Comparison of ENCODE assay signal across 26 cellular contexts in the genomic region with DNA sequence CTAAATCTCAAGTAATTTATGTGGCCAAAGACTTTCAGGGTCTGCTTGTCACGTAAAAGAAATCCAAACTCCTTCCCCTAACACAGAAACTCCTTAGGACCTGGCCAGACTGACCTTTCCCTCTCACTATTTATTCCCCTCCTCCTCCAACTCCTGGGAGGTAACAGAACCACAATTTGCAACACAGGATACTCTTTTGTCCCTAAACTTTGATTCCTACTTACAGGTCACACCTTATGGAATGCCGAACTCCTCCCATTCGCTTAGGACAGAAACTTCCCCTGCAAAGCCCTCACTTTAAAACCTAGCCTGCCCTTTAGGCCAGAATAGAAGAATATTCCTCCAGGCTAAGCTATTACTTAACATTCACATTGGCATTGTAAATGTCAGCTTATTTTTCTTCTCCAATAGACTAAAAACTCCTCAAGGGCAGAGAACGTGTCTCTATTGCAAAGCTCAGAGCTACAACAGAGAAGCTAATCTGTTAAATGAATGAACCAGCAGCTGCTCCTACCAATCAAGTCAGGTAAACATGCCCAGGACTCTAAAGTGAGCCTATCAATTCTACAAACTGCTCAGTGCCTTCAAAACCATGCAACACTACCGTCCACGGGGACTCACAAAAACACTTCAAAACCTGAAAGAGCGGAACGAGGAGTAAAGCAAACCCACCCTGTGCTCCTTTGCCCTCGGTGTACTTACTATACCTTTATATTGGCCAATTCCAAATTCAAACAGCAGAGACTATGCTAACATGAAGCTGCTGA. TPM values are rescaled to one million over a fixed set of nuclear protein-coding genes. Genes with fewer than 3 reads are reported as not detected.
A peak's percentile ranks its signal among the peaks of the same experiment; 100 is the strongest.
DNase-seq lines count a peak whose midpoint lies in the region; ATAC-seq, FAIRE-seq and TF ChIP-seq lines count a peak whose summit lies in the region.
"Had no signal": no experiment of that assay in that cellular context is flagged by ENCODE, and none has a peak within 500 bp of the region (broad histone marks: within the 10 kb centered on the region; RNA-seq: fewer than 3 reads in every experiment).

No MANE protein-coding gene starts in this region.

- dilution Hi-C loops in mammary epithelial cell (cut with HindIII; ENCODE audit: low sequenced_read_pairs), result no loop called here

- no peak for TF ChIP-seq CTCF in MCF 10A (IDR thresholded peaks at IDR 0.05; ENCODE audit: unreplicated experiment)
- no peak for TF ChIP-seq CTCF in mammary epithelial cell (conservative IDR thresholded peaks at IDR 0.05 in 1 of 2, IDR thresholded peaks at IDR 0.05 in 1 of 2; ENCODE audit: extremely low read depth in 1 of 2, insufficient read depth in 1 of 2, low read depth in 1 of 2, low read length in 2 of 2)

- intact Hi-C loops in MCF 10A (cut with micrococcal nuclease), result no loop called here
- intact Hi-C loops in mammary epithelial cell (cut with micrococcal nuclease), result no loop called here

- ATAC-seq in activated T-helper 17 cell treated with anti-CD3 and anti-CD28 coated beads, Interleukin-2, amount 50 U/mL, for 72 hours (replicated peaks), result no peak
- no peak for ATAC-seq in stimulated activated memory B cell treated with anti-CD40 and anti-IgM and Interleukin-4, amounts not matched to agents 10 μg/mL and 1 μg/mL and 100 μg/mL, for 72 hours
- no peak for ATAC-seq in HG02852 (IDR thresholded peaks at IDR 0.05; ENCODE audit: unreplicated experiment)
- ATAC-seq: activated CD8-positive, alpha-beta T cell treated with anti-CD3 and anti-CD28 coated beads for 36 hours; gastrocnemius medialis had no signal

- H3K4me3 Mint-ChIP-seq in MCF 10A (ENCODE audit: unreplicated experiment), result no peak overlapping the region
- H3K4me3 Mint-ChIP-seq in activated T-helper 17 cell treated with anti-CD3 and anti-CD28 coated beads, Interleukin-2, amount 50 U/mL, for 72 hours, result no peak overlapping the region
- H3K4me3 Mint-ChIP-seq in stimulated activated memory B cell treated with anti-CD40 and anti-IgM and Interleukin-4, amounts not matched to agents 10 μg/mL and 1 μg/mL and 100 μg/mL, for 72 hours, result no peak overlapping the region
- H3K4me3 Mint-ChIP-seq: activated B cell treated with CpG ODN at 0.5 μM for 24 hours; activated CD8-positive, alpha-beta T cell treated with anti-CD3 and anti-CD28 coated beads for 36 hours had no signal

- H3K27ac Mint-ChIP-seq in MCF 10A (ENCODE audit: low read depth, unreplicated experiment), result peak overlapping the region; percentile 65
- H3K27ac Mint-ChIP-seq in activated T-helper 17 cell treated with anti-CD3 and anti-CD28 coated beads, Interleukin-2, amount 50 U/mL, for 72 hours, result peak overlapping the region; percentile 29
- peak overlapping the region; percentile 4 for H3K27ac Mint-ChIP-seq in stimulated activated memory B cell treated with anti-CD40 and anti-IgM and Interleukin-4, amounts not matched to agents 10 μg/mL and 1 μg/mL and 100 μg/mL, for 72 hours
- H3K27ac Mint-ChIP-seq: activated CD8-positive, alpha-beta T cell treated with anti-CD3 and anti-CD28 coated beads for 36 hours had no signal

- no peaks in the 10 kb centered on the region for H3K36me3 ChIP-seq in mammary epithelial cell (ENCODE audit: insufficient read depth, low read length)
- H3K36me3 ChIP-seq: gastrocnemius medialis, SJSA1, thyroid gland had no signal

- POLR2A ChIA-PET in MCF 10A (lab: Yijun Ruan, JAX), result interaction anchor here (0.6 kb wide), 2 partner anchors 20 to 80 kb away, joined by 3 read pairs; a partner anchor contains a TSS

- FAIRE-seq in frontal cortex (lab: Jason Lieb, UNC), result no peak
- FAIRE-seq: islet of Langerhans had no signal

- H3K4me2 ChIP-seq in mammary epithelial cell (ENCODE audit: insufficient read depth, low read depth, low read length), result no peak overlapping the region
- H3K4me2 ChIP-seq: PC-9 had no signal

- 87% methylated on average over 9 of the region's 9 CpGs for WGBS in mammary epithelial cell (ENCODE audit: low coverage, missing lambda C conversion rate)

- H3K4me3 ChIP-seq in mammary epithelial cell (replicated peaks in 1 of 3; ENCODE audit: insufficient read depth in 1 of 3, low read depth in 2 of 3, low read length in 3 of 3), result no peak overlapping the region
- H3K4me3 ChIP-seq: gastrocnemius medialis, GM23248, PC-9, SJSA1, thyroid gland had no signal

- peaks cover 92% of the 10 kb centered on the region for H3K79me2 ChIP-seq in mammary epithelial cell (ENCODE audit: insufficient read depth, low read length)

- no peak overlapping the region for H3K9ac ChIP-seq in mammary epithelial cell (ENCODE audit: insufficient read depth, low read length)
- H3K9ac ChIP-seq: GM23248 had no signal

- H3K9me3 ChIP-seq in mammary epithelial cell (replicated peaks; ENCODE audit: insufficient read depth, low read length), result no peaks in the 10 kb centered on the region
- H3K9me3 ChIP-seq: gastrocnemius medialis, SJSA1, thyroid gland had no signal

- no peak overlapping the region for H3K27ac ChIP-seq in mammary epithelial cell (ENCODE audit: insufficient read depth, low read depth, low read length)
- H3K27ac ChIP-seq: C4-2B, GM23248, PC-9, SJSA1 had no signal

- H2AFZ ChIP-seq in mammary epithelial cell (ENCODE audit: low read depth, low read length), result no peak overlapping the region
- H2AFZ ChIP-seq: GM23248, PC-9 had no signal

- H3K36me3 Mint-ChIP-seq in MCF 10A (ENCODE audit: insufficient read depth, unreplicated experiment), result peaks cover 4% of the 10 kb centered on the region
- peaks cover 17% of the 10 kb centered on the region for H3K36me3 Mint-ChIP-seq in activated T-helper 17 cell treated with anti-CD3 and anti-CD28 coated beads, Interleukin-2, amount 50 U/mL, for 72 hours (ENCODE audit: low read depth)
- H3K36me3 Mint-ChIP-seq in stimulated activated memory B cell treated with anti-CD40 and anti-IgM and Interleukin-4, amounts not matched to agents 10 μg/mL and 1 μg/mL and 100 μg/mL, for 72 hours, result no peaks in the 10 kb centered on the region

- H3K4me1 ChIP-seq in mammary epithelial cell (ENCODE audit: insufficient read depth, low read length), result peaks cover 5% of the 10 kb centered on the region
- H3K4me1 ChIP-seq: SJSA1 had no signal

- H4K20me1 ChIP-seq in mammary epithelial cell (ENCODE audit: insufficient read depth, low read length), result no peaks in the 10 kb centered on the region

- H3K9me3 Mint-ChIP-seq in MCF 10A (ENCODE audit: unreplicated experiment), result no peaks in the 10 kb centered on the region
- no peaks in the 10 kb centered on the region for H3K9me3 Mint-ChIP-seq in activated T-helper 17 cell treated with anti-CD3 and anti-CD28 coated beads, Interleukin-2, amount 50 U/mL, for 72 hours
- H3K9me3 Mint-ChIP-seq in stimulated activated memory B cell treated with anti-CD40 and anti-IgM and Interleukin-4, amounts not matched to agents 10 μg/mL and 1 μg/mL and 100 μg/mL, for 72 hours, result no peaks in the 10 kb centered on the region
- H3K9me3 Mint-ChIP-seq: activated B cell treated with CpG ODN at 0.5 μM for 24 hours; activated CD8-positive, alpha-beta T cell treated with anti-CD3 and anti-CD28 coated beads for 36 hours had no signal

- no peak for DNase-seq in MCF 10A (ENCODE audit: unreplicated experiment)
- no peak for DNase-seq in mammary epithelial cell
- DNase-seq in iPS-NIHi11 (ENCODE audit: low spot score), result peak; percentile 38
- no peak for DNase-seq in frontal cortex (ENCODE audit: low spot score in 2 of 2)
- no peak for DNase-seq in NCI-H2171 treated with DMSO at 0.1 percent for 48 hours (lab: John Stamatoyannopoulos, UW)
- DNase-seq: activated B cell treated with CpG ODN at 0.5 μM for 24 hours; activated CD8-positive, alpha-beta T cell treated with anti-CD3 and anti-CD28 coated beads for 36 hours; activated T-cell treated with anti-CD3 and anti-CD28 coated beads, Interleukin-2, amount 50 U/mL, for 48 hours; dermis blood vessel endothelial cell; DMS79; erythroblast; gastrocnemius medialis; GM23248; IMR-90; NCI-H2029; NCI-H69; PC-9; stimulated activated CD4-positive, alpha-beta T cell treated with anti-CD3 and anti-CD28 coated beads, Interleukin-12 subunit alpha, Interleukin-12 subunit beta, amount 100 ng/mL, for 4 hours; T-helper 2 cell; thyroid gland had no signal

- H3K27me3 ChIP-seq in mammary epithelial cell (ENCODE audit: insufficient read depth, low read length), result no peaks in the 10 kb centered on the region
- H3K27me3 ChIP-seq: gastrocnemius medialis, SJSA1, thyroid gland had no signal

- peaks cover 16% of the 10 kb centered on the region for H3K4me1 Mint-ChIP-seq in MCF 10A (ENCODE audit: insufficient read depth, unreplicated experiment)
- peaks cover 24% of the 10 kb centered on the region for H3K4me1 Mint-ChIP-seq in activated T-helper 17 cell treated with anti-CD3 and anti-CD28 coated beads, Interleukin-2, amount 50 U/mL, for 72 hours
- peaks cover 57% of the 10 kb centered on the region for H3K4me1 Mint-ChIP-seq in stimulated activated memory B cell treated with anti-CD40 and anti-IgM and Interleukin-4, amounts not matched to agents 10 μg/mL and 1 μg/mL and 100 μg/mL, for 72 hours

- no TSS peak for BruUV-seq in MCF 10A (replicated peaks; lab: Mats Ljungman, UMichigan)
- BruUV-seq in mammary epithelial cell (replicated peaks; lab: Mats Ljungman, UMichigan), result no TSS peak

- H3K27me3 Mint-ChIP-seq in MCF 10A (ENCODE audit: insufficient read depth, unreplicated experiment), result no peaks in the 10 kb centered on the region
- no peaks in the 10 kb centered on the region for H3K27me3 Mint-ChIP-seq in activated T-helper 17 cell treated with anti-CD3 and anti-CD28 coated beads, Interleukin-2, amount 50 U/mL, for 72 hours
- no peaks in the 10 kb centered on the region for H3K27me3 Mint-ChIP-seq in stimulated activated memory B cell treated with anti-CD40 and anti-IgM and Interleukin-4, amounts not matched to agents 10 μg/mL and 1 μg/mL and 100 μg/mL, for 72 hours
- H3K27me3 Mint-ChIP-seq: activated B cell treated with CpG ODN at 0.5 μM for 24 hours; activated CD8-positive, alpha-beta T cell treated with anti-CD3 and anti-CD28 coated beads for 36 hours had no signal

- in situ Hi-C loops in mammary epithelial cell (cut with MboI; ENCODE audit: low sequenced_read_pairs in 2 of 2), result no loop called here

- CTCF ChIA-PET in MCF 10A (lab: Yijun Ruan, JAX) (interaction anchor here (0.6 kb wide), 1 partner anchor 13 kb away, joined by 3 read pairs; no protein-coding TSS in a partner anchor), mammary epithelial cell (lab: Charles Lee; ENCODE audit: low non-redundant PET) (no interaction called here)

RNA-seq across cellular contexts. Expression of a gene that starts 6.1 kb away (rescaled TPM):
- total RNA-seq in MCF 10A (2022) (18.7 and 21.6 TPM in 2 replicates), mammary epithelial cell (10 to 100 TPM; 12.7 to 17.7 TPM), frontal cortex (16.3 TPM)
- polyA plus RNA-seq in mammary epithelial cell, result 5.9 TPM
- polyA minus RNA-seq in mammary epithelial cell, result 33.6 TPM
- total RNA-seq in activated T-helper 17 cell treated with anti-CD3 and anti-CD28 coated beads, Interleukin-2, amount 50 U/mL, for 72 hours, result 10 to 100 TPM; 21.8 to 29.3 TPM

Comparison
In these comparisons a context has a peak if more than half of its experiments do, and no peak if none do; other contexts are left out.
1. H3K27ac Mint-ChIP-seq: peak in every context shown above with its lines; median percentile 65 in MCF 10A; 29 in activated T-helper 17 cell treated with anti-CD3 and anti-CD28 coated beads, Interleukin-2, amount 50 U/mL, for 72 hours; 4 in stimulated activated memory B cell treated with anti-CD40 and anti-IgM and Interleukin-4, amounts not matched to agents 10 μg/mL and 1 μg/mL and 100 μg/mL, for 72 hours.